Comparison of ENCODE assay signal across 2 cellular contexts in the genomic region with DNA sequence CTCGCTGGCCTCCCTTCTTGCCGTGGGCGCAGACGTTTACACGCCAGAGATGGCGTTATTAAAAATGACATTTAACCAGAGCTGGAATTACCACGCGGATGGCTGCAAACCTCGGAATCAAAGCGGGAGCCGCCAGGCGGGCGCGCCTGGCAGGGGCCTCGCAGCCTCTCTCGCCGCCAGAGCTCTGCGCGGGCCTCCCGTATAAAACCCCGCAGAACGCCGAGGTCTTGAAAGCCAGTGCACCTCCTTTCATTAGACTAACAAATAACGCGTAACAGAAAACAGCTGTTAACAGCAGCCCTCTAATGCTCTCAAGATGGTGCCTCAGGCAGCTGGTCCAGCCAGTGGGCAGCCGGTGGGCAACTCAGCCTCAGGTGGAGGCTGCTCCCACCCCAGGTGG.
A peak's percentile ranks its signal among the peaks of the same experiment; 100 is the strongest.
TF ChIP-seq lines count a peak whose summit lies in the region.

No MANE protein-coding gene starts in this region.

TF ChIP-seq in IMR-90, 13 proteins besides CTCF, POLR2A, EP300 and RAD21:
- TF ChIP-seq CHD1 (IDR thresholded peaks at IDR 0.05; ENCODE audit: low read depth, low read length), result no peak
- no peak for TF ChIP-seq NFE2L2 (IDR thresholded peaks at IDR 0.05; ENCODE audit: low read depth, low read length)
- TF ChIP-seq FOS (IDR thresholded peaks at IDR 0.05; ENCODE audit: low read depth, low read length), result no peak
- TF ChIP-seq BHLHE40 (IDR thresholded peaks at IDR 0.05; ENCODE audit: low read depth, low read length), result no peak
- TF ChIP-seq, protein P1, sequence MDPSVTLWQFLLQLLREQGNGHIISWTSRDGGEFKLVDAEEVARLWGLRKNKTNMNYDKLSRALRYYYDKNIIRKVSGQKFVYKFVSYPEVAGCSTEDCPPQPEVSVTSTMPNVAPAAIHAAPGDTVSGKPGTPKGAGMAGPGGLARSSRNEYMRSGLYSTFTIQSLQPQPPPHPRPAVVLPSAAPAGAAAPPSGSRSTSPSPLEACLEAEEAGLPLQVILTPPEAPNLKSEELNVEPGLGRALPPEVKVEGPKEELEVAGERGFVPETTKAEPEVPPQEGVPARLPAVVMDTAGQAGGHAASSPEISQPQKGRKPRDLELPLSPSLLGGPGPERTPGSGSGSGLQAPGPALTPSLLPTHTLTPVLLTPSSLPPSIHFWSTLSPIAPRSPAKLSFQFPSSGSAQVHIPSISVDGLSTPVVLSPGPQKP (IDR thresholded peaks at IDR 0.05; ENCODE audit: borderline replicate concordance, low read depth, low read length), result no peak
- no peak for TF ChIP-seq CEBPB (IDR thresholded peaks at IDR 0.05; ENCODE audit: low read depth, low read length)
- no peak for TF ChIP-seq SMC3 (IDR thresholded peaks at IDR 0.05; ENCODE audit: low read depth, low read length)
- TF ChIP-seq MAZ (IDR thresholded peaks at IDR 0.05; ENCODE audit: borderline replicate concordance, low read depth, low read length), result no peak
- TF ChIP-seq, protein P2, sequence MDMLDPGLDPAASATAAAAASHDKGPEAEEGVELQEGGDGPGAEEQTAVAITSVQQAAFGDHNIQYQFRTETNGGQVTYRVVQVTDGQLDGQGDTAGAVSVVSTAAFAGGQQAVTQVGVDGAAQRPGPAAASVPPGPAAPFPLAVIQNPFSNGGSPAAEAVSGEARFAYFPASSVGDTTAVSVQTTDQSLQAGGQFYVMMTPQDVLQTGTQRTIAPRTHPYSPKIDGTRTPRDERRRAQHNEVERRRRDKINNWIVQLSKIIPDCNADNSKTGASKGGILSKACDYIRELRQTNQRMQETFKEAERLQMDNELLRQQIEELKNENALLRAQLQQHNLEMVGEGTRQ (IDR thresholded peaks at IDR 0.05; ENCODE audit: low read depth, low read length), result no peak
- TF ChIP-seq RCOR1 (IDR thresholded peaks at IDR 0.05; ENCODE audit: insufficient replicate concordance, low read length), result no peak

TF ChIP-seq in K562, 482 proteins besides CTCF, POLR2A, EP300 and RAD21:
- TF ChIP-seq TGIF2 (CRISPR knock-in tag; IDR thresholded peaks at IDR 0.05) (no peak), HOXB6 (CRISPR knock-in tag; IDR thresholded peaks at IDR 0.05; ENCODE audit: borderline replicate concordance) (no peak), ZSCAN32 (CRISPR knock-in tag; IDR thresholded peaks at IDR 0.05) (no peak), KHSRP (IDR thresholded peaks at IDR 0.05) (no peak), DACH1 (IDR thresholded peaks at IDR 0.05; ENCODE audit: partially characterized antibody) (peak; percentile 32), POLR2G (IDR thresholded peaks at IDR 0.05; ENCODE audit: low read depth, low read length) (peak; percentile 54)
